ENCODE assay signal across 21 cellular contexts in the genomic region with DNA sequence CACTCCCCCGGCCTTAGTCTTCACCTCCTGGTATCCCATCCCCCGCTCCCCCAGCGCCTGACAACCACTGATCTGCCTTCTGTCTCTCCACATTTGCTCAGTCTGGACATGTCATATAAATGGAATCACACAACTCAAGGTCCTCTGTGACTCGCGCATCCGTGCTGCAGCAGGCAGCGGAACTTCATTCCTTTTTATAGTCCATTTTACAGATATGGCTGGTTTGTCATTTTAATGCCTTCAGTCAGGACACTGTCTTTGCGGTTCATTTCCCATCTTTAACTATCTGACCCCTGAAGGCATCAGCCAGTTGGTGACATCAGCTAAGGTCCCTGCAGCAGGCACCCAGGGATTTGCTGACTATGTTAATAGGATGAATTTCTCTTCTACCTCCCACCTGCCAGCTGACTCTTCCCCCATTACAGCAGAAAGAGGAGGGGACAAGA.
DNase-seq lines count a peak whose midpoint lies in the region; ATAC-seq, FAIRE-seq and TF ChIP-seq lines count a peak whose summit lies in the region.
"Had no signal": no experiment of that assay in that cellular context is flagged by ENCODE, and none has a peak within 500 bp of the region (broad histone marks: within the 10 kb centered on the region; RNA-seq: fewer than 3 reads in every experiment).

No MANE protein-coding gene starts in this region.

- FAIRE-seq in K562 (lab: Jason Lieb, UNC): no peak
- FAIRE-seq: GM18507, keratinocyte had no signal

- intact Hi-C loops in K562 (cut with micrococcal nuclease): no loop called here
- intact Hi-C loops in mammary epithelial cell (cut with micrococcal nuclease): no loop called here
- intact Hi-C loops in colonic mucosa (cut with DNase I): no loop called here

- POLR2A ChIA-PET in K562 (lab: Yijun Ruan, JAX): interaction anchor here (0.6 kb wide), 1 partner anchor 573 kb away, joined by 3 read pairs; no protein-coding TSS in a partner anchor

- H3K27ac ChIP-seq in K562 (ENCODE audit: extremely low read depth, low read depth, low read length) (no peak overlapping the region), mammary epithelial cell (ENCODE audit: insufficient read depth, low read depth, low read length) (no peak overlapping the region), colonic mucosa (no peak overlapping the region)
- H3K27ac ChIP-seq: thyroid gland had no signal

- no peaks in the 10 kb centered on the region for H3K9me1 ChIP-seq in K562 (ENCODE audit: control insufficient read depth, insufficient read depth, low read length)

- no TSS peak for BruUV-seq in K562 (replicated peaks; lab: Mats Ljungman, UMichigan)
- no TSS peak for BruUV-seq in mammary epithelial cell (replicated peaks; lab: Mats Ljungman, UMichigan)

- peaks cover 1% of the 10 kb centered on the region; the same call in 1 of the 2 replicates for H4K20me1 ChIP-seq in K562 (replicated peaks; ENCODE audit: control insufficient read depth, insufficient read depth, low read length)
- no peaks in the 10 kb centered on the region for H4K20me1 ChIP-seq in mammary epithelial cell (ENCODE audit: insufficient read depth, low read length)

- no peak for TF ChIP-seq EP300 in K562 (IDR thresholded peaks at IDR 0.05; ENCODE audit: low read length)

- H2AFZ ChIP-seq in K562 (ENCODE audit: low read depth, low read length): no peak overlapping the region
- H2AFZ ChIP-seq in mammary epithelial cell (ENCODE audit: low read depth, low read length): no peak overlapping the region

- in situ Hi-C loops in K562 (cut with MboI) (no loop called here), mammary epithelial cell (cut with MboI; ENCODE audit: low sequenced_read_pairs in 2 of 2) (no loop called here)

- 87% methylated on average over 8 of the region's 8 CpGs for WGBS in K562 (ENCODE audit: insufficient coverage, low coverage, missing lambda C conversion rate)
- WGBS in mammary epithelial cell (ENCODE audit: low coverage, missing lambda C conversion rate): 100% methylated on average over 7 of the region's 8 CpGs

- H3K9me3 ChIP-seq in K562 (replicated peaks; ENCODE audit: control insufficient read depth, insufficient read depth, low read depth, low read length) (no peaks in the 10 kb centered on the region), mammary epithelial cell (replicated peaks; ENCODE audit: insufficient read depth, low read length) (no peaks in the 10 kb centered on the region), colonic mucosa (no peaks in the 10 kb centered on the region)
- H3K9me3 ChIP-seq: heart left ventricle, thyroid gland had no signal

- no peaks in the 10 kb centered on the region for H3K27me3 Mint-ChIP-seq in nephron progenitor cell (ENCODE audit: low read depth, poor library complexity)
- H3K27me3 Mint-ChIP-seq: B cell, T-cell had no signal

- TF ChIP-seq CTCF in K562 (IDR thresholded peaks at IDR 0.05 in 2 of 3, conservative IDR thresholded peaks at IDR 0.05 in 1 of 3; ENCODE audit: insufficient read depth in 2 of 3, low read depth in 1 of 3, low read length in 3 of 3): no peak
- no peak for TF ChIP-seq CTCF in nephron progenitor cell (IDR thresholded peaks at IDR 0.05)
- no peak for TF ChIP-seq CTCF in mammary epithelial cell (conservative IDR thresholded peaks at IDR 0.05 in 1 of 2, IDR thresholded peaks at IDR 0.05 in 1 of 2; ENCODE audit: extremely low read depth in 1 of 2, insufficient read depth in 1 of 2, low read depth in 1 of 2, low read length in 2 of 2)
- TF ChIP-seq CTCF in colonic mucosa (IDR thresholded peaks at IDR 0.05): no peak

- peaks cover 16% of the 10 kb centered on the region for H3K4me1 Mint-ChIP-seq in nephron progenitor cell
- H3K4me1 Mint-ChIP-seq: B cell, T-cell had no signal

- 0 out of 2 replicates have a peak, but pooled peaks have one; percentile 20 for TF ChIP-seq POLR2A in K562 (conservative IDR thresholded peaks at IDR 0.05)

- peaks cover 99% of the 10 kb centered on the region for H3K36me3 ChIP-seq in K562 (ENCODE audit: control insufficient read depth, insufficient read depth, low read length)
- peaks cover 51% of the 10 kb centered on the region for H3K36me3 ChIP-seq in mammary epithelial cell (ENCODE audit: insufficient read depth, low read length)
- H3K36me3 ChIP-seq in colonic mucosa: peaks cover 22% of the 10 kb centered on the region

- CTCF ChIA-PET in K562 (lab: Yijun Ruan, JAX; ENCODE audit: low intra/inter-chr PET ratio): interaction anchor here (0.6 kb wide), 1 partner anchor 397 kb away, joined by 4 read pairs; no protein-coding TSS in a partner anchor
- CTCF ChIA-PET in mammary epithelial cell (lab: Charles Lee; ENCODE audit: low non-redundant PET): no interaction called here

- ATAC-seq in K562 (no peak), HG03520 (IDR thresholded peaks at IDR 0.05; ENCODE audit: unreplicated experiment) (no peak)
- ATAC-seq: T-cell had no signal

- H3K27me3 ChIP-seq in K562 (ENCODE audit: control insufficient read depth in 2 of 2, insufficient read depth in 2 of 2, low read length in 2 of 2) (no peaks in the 10 kb centered on the region), mammary epithelial cell (ENCODE audit: insufficient read depth, low read length) (no peaks in the 10 kb centered on the region), colonic mucosa (no peaks in the 10 kb centered on the region)
- H3K27me3 ChIP-seq: heart left ventricle, thyroid gland had no signal

- H3K4me3 Mint-ChIP-seq in nephron progenitor cell: no peak overlapping the region
- H3K4me3 Mint-ChIP-seq: B cell, T-cell had no signal

- H3K4me3 ChIP-seq in K562 (no peak overlapping the region), mammary epithelial cell (replicated peaks in 1 of 3; ENCODE audit: insufficient read depth in 1 of 3, low read depth in 2 of 3, low read length in 3 of 3) (no peak overlapping the region), colonic mucosa (no peak overlapping the region)
- H3K4me3 ChIP-seq: heart left ventricle, thyroid gland had no signal

- DNase-seq in EH (ENCODE audit: low read depth): peak; percentile 82
- peak; percentile 97 for DNase-seq in NCI-H82 (lab: John Stamatoyannopoulos, UW)
- DNase-seq in K562 (ENCODE audit: extremely low read depth in 1 of 4, low spot score in 3 of 4): no peak
- DNase-seq in nephron progenitor cell: no peak
- DNase-seq in mammary epithelial cell: no peak
- DNase-seq in colonic mucosa: no peak
- no peak for DNase-seq in iPS-NIHi11 (ENCODE audit: low spot score)
- DNase-seq: activated CD8-positive, alpha-beta memory T cell treated with anti-CD3 and anti-CD28 coated beads for 24 hours; dermis blood vessel endothelial cell; DMS153; heart left ventricle; midbrain; right cardiac atrium; RPMI8226; stimulated activated CD4-positive, alpha-beta T cell treated with anti-CD3 and anti-CD28 coated beads, Interleukin-2, amount 100 ng/mL, for 24 hours; T-cell; thyroid gland had no signal

- H3K4me1 ChIP-seq in K562 (replicated peaks in 1 of 2; ENCODE audit: control insufficient read depth in 2 of 2, insufficient read depth in 2 of 2, low read length in 2 of 2) (no peaks in the 10 kb centered on the region), mammary epithelial cell (ENCODE audit: insufficient read depth, low read length) (no peaks in the 10 kb centered on the region), colonic mucosa (no peaks in the 10 kb centered on the region)
- H3K4me1 ChIP-seq: thyroid gland had no signal

- H3K36me3 Mint-ChIP-seq in nephron progenitor cell (ENCODE audit: low read depth): peaks cover 76% of the 10 kb centered on the region

- no peaks in the 10 kb centered on the region for H3K9me3 Mint-ChIP-seq in nephron progenitor cell
- H3K9me3 Mint-ChIP-seq: T-cell had no signal

- H3K79me2 ChIP-seq in K562 (ENCODE audit: control insufficient read depth, insufficient read depth, low read length): peaks cover 53% of the 10 kb centered on the region
- peaks cover 18% of the 10 kb centered on the region for H3K79me2 ChIP-seq in mammary epithelial cell (ENCODE audit: insufficient read depth, low read length)

- peak overlapping the region; percentile 17 for H3K27ac Mint-ChIP-seq in nephron progenitor cell
- H3K27ac Mint-ChIP-seq: B cell, T-cell had no signal

- TF ChIP-seq RAD21 in K562 (CRISPR knock-in tag; conservative IDR thresholded peaks at IDR 0.05 in 1 of 2, IDR thresholded peaks at IDR 0.05 in 1 of 2): no peak

- H3K4me2 ChIP-seq in K562 (ENCODE audit: insufficient read depth, low read length): no peak overlapping the region
- no peak overlapping the region for H3K4me2 ChIP-seq in mammary epithelial cell (ENCODE audit: insufficient read depth, low read depth, low read length)

- H3K9ac ChIP-seq in K562 (ENCODE audit: insufficient read depth in 1 of 2, low read depth in 2 of 2, low read length in 2 of 2): no peak overlapping the region
- H3K9ac ChIP-seq in mammary epithelial cell (ENCODE audit: insufficient read depth, low read length): no peak overlapping the region
- no peak overlapping the region for H3K9ac ChIP-seq in colonic mucosa (ENCODE audit: low read depth in 2 of 2, low read length in 2 of 2)

- dilution Hi-C loops in mammary epithelial cell (cut with HindIII; ENCODE audit: low sequenced_read_pairs): no loop called here

TF ChIP-seq in K562, 482 proteins besides CTCF, POLR2A, EP300 and RAD21 (continues in another document):
- peak; percentile 36; the same call in 1 of the 2 replicates for TF ChIP-seq ZNF316 (IDR thresholded peaks at IDR 0.05)
- peak in 1 of 3 experiments; percentile 76; a peak in 1 of 6 replicates for TF ChIP-seq ZBTB11 (CRISPR knock-in tag; IDR thresholded peaks at IDR 0.05)

Comparison
In these comparisons a context has a peak if more than half of its experiments do, and no peak if none do; other contexts are left out.
1. DNase-seq: peak in EH (single experiment) and NCI-H82 (single experiment); none in K562 (0 of 4), nephron progenitor cell (single experiment), mammary epithelial cell (single experiment), colonic mucosa (single experiment) and iPS-NIHi11 (single experiment).